18 cellular contexts compared by ENCODE assay signal in genomic region chr1:21350132-21350885, GRCh38.
A peak's percentile ranks its signal among the peaks of the same experiment; 100 is the strongest.
DNase-seq lines count a peak whose midpoint lies in the region; FAIRE-seq and TF ChIP-seq lines count a peak whose summit lies in the region.
"Had no signal": no experiment of that assay in that cellular context is flagged by ENCODE, and none has a peak within 500 bp of the region (broad histone marks: within the 10 kb centered on the region; RNA-seq: fewer than 3 reads in every experiment).

No MANE protein-coding gene starts in this region.

- H4K20me1 ChIP-seq in neural progenitor cell (ENCODE audit: low read depth), result no peaks in the 10 kb centered on the region

- H3K9me3 ChIP-seq in neural progenitor cell (ENCODE audit: low read depth) (no peaks in the 10 kb centered on the region), A673 (ENCODE audit: low read depth, low read length, poor library complexity, severe bottlenecking) (no peaks in the 10 kb centered on the region)
- H3K9me3 ChIP-seq: Caco-2 had no signal

- BruUV-seq in A673 (replicated peaks; lab: Mats Ljungman, UMichigan), result no TSS peak

- no peaks in the 10 kb centered on the region for H3K79me2 ChIP-seq in neural progenitor cell (ENCODE audit: low read depth)

- no peak overlapping the region for H3K9ac ChIP-seq in neural progenitor cell

- DNase-seq in ACHN (peak; percentile 22), RCC 7860 (ENCODE audit: low spot score) (peak; percentile 50), epithelial cell of esophagus (ENCODE audit: low read depth) (peak; percentile 35), neural progenitor cell (ENCODE audit: low spot score) (peak; percentile 40), dedifferentiated amniotic fluid mesenchymal stem cell (ENCODE audit: extremely low spot score) (no peak), A673 (ENCODE audit: low spot score) (no peak), activated gamma-delta T cell treated with Interleukin-2 at 50 U/mL for 16 hours (no peak), GM19239 (ENCODE audit: insufficient read length, low spot score) (no peak)
- DNase-seq: Caco-2, DMS53, HCEC 1CT, KBM-7, NCI-H1105, NCI-H187 had no signal

- H3K27me3 Mint-ChIP-seq in neural progenitor cell (ENCODE audit: insufficient read depth, low read depth), result peaks cover 2% of the 10 kb centered on the region

- intact Hi-C loops in A673 (cut with micrococcal nuclease; ENCODE audit: unreplicated experiment), result no loop called here

- no peak overlapping the region for H3K4me2 ChIP-seq in neural progenitor cell

- peaks cover 11% of the 10 kb centered on the region for H3K4me1 Mint-ChIP-seq in neural progenitor cell
- H3K4me1 Mint-ChIP-seq: CD14-positive monocyte had no signal

- H3K27ac Mint-ChIP-seq in neural progenitor cell, result no peak overlapping the region

- peaks cover 17% of the 10 kb centered on the region for H3F3A ChIP-seq in neural progenitor cell (ENCODE audit: low read depth)

- H3K4me3 ChIP-seq in epithelial cell of esophagus (ENCODE audit: low read length) (no peak overlapping the region), neural progenitor cell (no peak overlapping the region), A673 (ENCODE audit: low read depth, low read length, poor library complexity, severe bottlenecking) (no peak overlapping the region)
- H3K4me3 ChIP-seq: GM12878 had no signal

- CTCF ChIA-PET in A673 (lab: Charles Lee), result no interaction called here

- no peaks in the 10 kb centered on the region for H3K36me3 ChIP-seq in neural progenitor cell
- no peaks in the 10 kb centered on the region for H3K36me3 ChIP-seq in A673 (ENCODE audit: insufficient read depth, low read length, poor library complexity, severe bottlenecking)

- no peak overlapping the region for H2AFZ ChIP-seq in neural progenitor cell (replicated peaks)

- H3K4me3 Mint-ChIP-seq in neural progenitor cell, result no peak overlapping the region

- POLR2A ChIA-PET in A673 (lab: Charles Lee; ENCODE audit: low non-redundant PET), result no interaction called here

- H3K27ac ChIP-seq in neural progenitor cell (no peak overlapping the region), A673 (ENCODE audit: low read depth, low read length, poor library complexity, severe bottlenecking) (no peak overlapping the region)

- no peaks in the 10 kb centered on the region for H3K36me3 Mint-ChIP-seq in neural progenitor cell
- H3K36me3 Mint-ChIP-seq: CD14-positive monocyte had no signal

- peak; percentile 18 for FAIRE-seq in RCC 7860 (lab: Jason Lieb, UNC)
- FAIRE-seq in GM19239 (lab: Jason Lieb, UNC), result no peak
- FAIRE-seq: A204.1, GM12878, GM18507 had no signal

- H3K27me3 ChIP-seq in neural progenitor cell (peaks cover 20% of the 10 kb centered on the region), A673 (replicated peaks; ENCODE audit: insufficient read depth, low read depth, low read length, poor library complexity) (no peaks in the 10 kb centered on the region)

- no peaks in the 10 kb centered on the region for H3K9me3 Mint-ChIP-seq in neural progenitor cell
- H3K9me3 Mint-ChIP-seq: CD14-positive monocyte had no signal

- H3K4me1 ChIP-seq in neural progenitor cell (peaks cover 20% of the 10 kb centered on the region), A673 (ENCODE audit: insufficient read depth, low read length, poor library complexity, severe bottlenecking) (peaks cover 7% of the 10 kb centered on the region)
- H3K4me1 ChIP-seq: Caco-2 had no signal

- no peak for TF ChIP-seq CTCF in epithelial cell of esophagus (IDR thresholded peaks at IDR 0.05; ENCODE audit: insufficient read depth, low read depth, low read length, missing control alignments)
- TF ChIP-seq CTCF in neural progenitor cell (IDR thresholded peaks at IDR 0.05), result no peak
- no peak for TF ChIP-seq CTCF in A673 (conservative IDR thresholded peaks at IDR 0.05; ENCODE audit: low read depth, low read length)

- in situ Hi-C loops in ACHN (cut with HindIII; ENCODE audit: low pct_ligation_motif_present, low pct_unique_long_range_greater_than_20kb, low sequenced_read_pairs), result no loop called here

Comparison
In these comparisons a context has a peak if more than half of its experiments do, and no peak if none do; other contexts are left out.
1. DNase-seq: peak in ACHN (single experiment), RCC 7860 (single experiment), epithelial cell of esophagus (single experiment) and neural progenitor cell (single experiment); none in dedifferentiated amniotic fluid mesenchymal stem cell (single experiment), A673 (single experiment), activated gamma-delta T cell treated with Interleukin-2 at 50 U/mL for 16 hours (single experiment) and GM19239 (single experiment).